In genomic region chr4:182062936-182063335, GRCh38 we compare ENCODE assay signal across 13 cellular contexts.
DNase-seq lines count a peak whose midpoint lies in the region; ATAC-seq, FAIRE-seq and TF ChIP-seq lines count a peak whose summit lies in the region.
"Had no signal": no experiment of that assay in that cellular context is flagged by ENCODE, and none has a peak within 500 bp of the region (broad histone marks: within the 10 kb centered on the region; RNA-seq: fewer than 3 reads in every experiment).

No MANE protein-coding gene starts in this region.

- H3K27me3 ChIP-seq in HUES64 (ENCODE audit: insufficient read depth, low read length) = no peaks in the 10 kb centered on the region
- no peaks in the 10 kb centered on the region for H3K27me3 ChIP-seq in bronchial epithelial cell (ENCODE audit: control insufficient read depth, insufficient read depth, low read length)
- H3K27me3 ChIP-seq: right atrium auricular region had no signal

- H3K4me3 Mint-ChIP-seq in nephron = no peak overlapping the region
- H3K4me3 Mint-ChIP-seq: activated CD8-positive, alpha-beta T cell treated with anti-CD3 and anti-CD28 coated beads for 36 hours had no signal

- peaks cover 15% of the 10 kb centered on the region for H3K4me1 Mint-ChIP-seq in nephron

- no peaks in the 10 kb centered on the region for H3K9me3 Mint-ChIP-seq in nephron

- H3K27ac ChIP-seq in HUES64 (ENCODE audit: low read depth, low read length) = peak overlapping the region; percentile 56
- H3K27ac ChIP-seq: left ventricle myocardium inferior, right atrium auricular region had no signal

- no peak for FAIRE-seq in bronchial epithelial cell (lab: Jason Lieb, UNC)

- peak overlapping the region; percentile 75 to 95 (median 86) for H3K27ac Mint-ChIP-seq in nephron
- H3K27ac Mint-ChIP-seq: activated CD8-positive, alpha-beta T cell treated with anti-CD3 and anti-CD28 coated beads for 36 hours had no signal

- peaks cover 3% of the 10 kb centered on the region for H3K36me3 Mint-ChIP-seq in nephron (ENCODE audit: low read depth)

- H3K36me3 ChIP-seq in HUES64 (ENCODE audit: insufficient read depth, low read length) (peaks cover 8% of the 10 kb centered on the region), bronchial epithelial cell (ENCODE audit: control insufficient read depth, insufficient read depth, low read length) (no peaks in the 10 kb centered on the region)
- H3K36me3 ChIP-seq: left ventricle myocardium inferior, right atrium auricular region had no signal

- no peak overlapping the region for H3K4me3 ChIP-seq in HUES64 (ENCODE audit: low read length)
- no peak overlapping the region for H3K4me3 ChIP-seq in bronchial epithelial cell (ENCODE audit: low read depth, low read length)
- H3K4me3 ChIP-seq: left ventricle myocardium inferior, right atrium auricular region had no signal

- peaks cover 12% of the 10 kb centered on the region for H3K9me3 ChIP-seq in HUES64 (ENCODE audit: insufficient read depth, low read depth, low read length)
- H3K9me3 ChIP-seq: left ventricle myocardium inferior, right atrium auricular region had no signal

- peaks cover 25% of the 10 kb centered on the region for H3K4me1 ChIP-seq in HUES64 (ENCODE audit: insufficient read depth, low read length)
- H3K4me1 ChIP-seq: left ventricle myocardium inferior, right atrium auricular region had no signal

- TF ChIP-seq CTCF in bronchial epithelial cell (IDR thresholded peaks at IDR 0.05; ENCODE audit: insufficient read depth, low read length, severe bottlenecking) (no peak), nephron (IDR thresholded peaks at IDR 0.05; ENCODE audit: unreplicated experiment in 3 of 3) (no peak)

- peak; percentile 38 for DNase-seq in DMS53 treated with DMSO at 0.1 percent for 48 hours (lab: John Stamatoyannopoulos, UW; ENCODE audit: unreplicated experiment)
- DNase-seq in bronchial epithelial cell (ENCODE audit: low read depth) = peak; percentile 84
- DNase-seq in cerebellum (ENCODE audit: low spot score) = no peak
- no peak for DNase-seq in stimulated activated naive CD4-positive, alpha-beta T cell (lab: John Stamatoyannopoulos, UW)
- DNase-seq: activated CD8-positive, alpha-beta T cell treated with anti-CD3 and anti-CD28 coated beads for 36 hours; left ventricle myocardium inferior; SHP77; stimulated activated naive CD8-positive, alpha-beta T cell treated with anti-CD3 and anti-CD28 coated beads, Interleukin-15, Interleukin-2, amounts not matched to agents 100 U/mL and 50 U/mL, for 24 hours had no signal

- ATAC-seq in GM19395 (IDR thresholded peaks at IDR 0.05; ENCODE audit: unreplicated experiment) (no peak), HG03175 (IDR thresholded peaks at IDR 0.05; ENCODE audit: unreplicated experiment) (no peak)
- ATAC-seq: activated CD8-positive, alpha-beta T cell treated with anti-CD3 and anti-CD28 coated beads for 36 hours; stimulated activated naive CD8-positive, alpha-beta T cell treated with anti-CD3 and anti-CD28 coated beads, Interleukin-15, Interleukin-2, amounts not matched to agents 100 U/mL and 50 U/mL, for 24 hours had no signal

- peak overlapping the region; percentile 39; the same call in 1 of the 2 replicates for H3K9ac ChIP-seq in HUES64 (ENCODE audit: low read depth, low read length)

- no peaks in the 10 kb centered on the region for H3K27me3 Mint-ChIP-seq in nephron (ENCODE audit: low read depth)

Comparison
In these comparisons a context has a peak if more than half of its experiments do, and no peak if none do; other contexts are left out.
1. DNase-seq: peak in DMS53 treated with DMSO at 0.1 percent for 48 hours (single experiment) and bronchial epithelial cell (single experiment); none in cerebellum (single experiment) and stimulated activated naive CD4-positive, alpha-beta T cell (0 of 6).